Comparison of ENCODE assay signal across 8 cellular contexts in genomic region chr6:116217069-116217468, GRCh38. TPM values are rescaled to one million over a fixed set of nuclear protein-coding genes. Genes with fewer than 3 reads are reported as not detected.
A peak's percentile ranks its signal among the peaks of the same experiment; 100 is the strongest.
DNase-seq lines count a peak whose midpoint lies in the region; ATAC-seq and TF ChIP-seq lines count a peak whose summit lies in the region.

No MANE protein-coding gene starts in this region.

- H3K4me3 Mint-ChIP-seq in T-cell, result no peak overlapping the region
- no peak overlapping the region for H3K4me3 Mint-ChIP-seq in progenitor cell of endocrine pancreas (ENCODE audit: low read depth)

- H3K9me3 Mint-ChIP-seq in T-cell, result no peaks in the 10 kb centered on the region
- no peaks in the 10 kb centered on the region for H3K9me3 Mint-ChIP-seq in progenitor cell of endocrine pancreas (ENCODE audit: low read depth)

- peak; percentile 65 for ATAC-seq in Right ventricle myocardium inferior
- ATAC-seq in T-cell (replicated peaks in 1 of 4), result peak in 3 of 4 experiments; percentile 48 to 59 (median 54)
- no peak for ATAC-seq in GM19328 (IDR thresholded peaks at IDR 0.05; ENCODE audit: unreplicated experiment)

- H3K27ac Mint-ChIP-seq in T-cell (peak overlapping the region; percentile 19 to 66), progenitor cell of endocrine pancreas (peak overlapping the region; percentile 91)

- CTCF ChIA-PET in T-cell (lab: Charles Lee), result interaction anchor here (0.6 to 2.6 kb wide), 25 partner anchors 9 to 630 kb away, joined by 3 to 11 read pairs (median 4); partner anchors contain the start of genes TSPYL1 (in 1 of the 2) and TSPYL4 (in 1 of the 2)

- H3K4me3 ChIP-seq in foreskin fibroblast (ENCODE audit: low read depth in 1 of 2, low read length in 2 of 2), result no peak overlapping the region

- intact Hi-C loops in Right ventricle myocardium inferior (cut with DNase I) (loop anchor here (5.0 to 10.0 kb wide), 4 partner anchors 35 to 318 kb away; partner anchors contain the start of genes NT5DC1 and TSPYL4), cardiac septum (cut with DNase I) (loop anchor here (5.0 to 10.0 kb wide), 2 partner anchors 60 to 318 kb away; partner anchors contain the start of gene TSPYL1)

- no peaks in the 10 kb centered on the region for H3K27me3 Mint-ChIP-seq in T-cell
- no peaks in the 10 kb centered on the region for H3K27me3 Mint-ChIP-seq in progenitor cell of endocrine pancreas

- peak; percentile 38 for TF ChIP-seq CTCF in foreskin fibroblast (IDR thresholded peaks at IDR 0.05; ENCODE audit: low read depth, low read length)
- peak; percentile 63 for TF ChIP-seq CTCF in progenitor cell of endocrine pancreas (IDR thresholded peaks at IDR 0.05; ENCODE audit: unreplicated experiment)

- POLR2A ChIA-PET in T-cell (lab: Charles Lee), result interaction anchor here in 1 of 2 donors (0.6 to 1.1 kb wide), 4 partner anchors 37 to 449 kb away, joined by 3 to 5 read pairs (median 3); partner anchors contain the start of gene TSPYL4

- H3K36me3 Mint-ChIP-seq in T-cell (peaks cover 10% of the 10 kb centered on the region), progenitor cell of endocrine pancreas (ENCODE audit: insufficient read depth) (no peaks in the 10 kb centered on the region)

- DNase-seq in Right ventricle myocardium inferior (ENCODE audit: missing footprints) (no peak), cardiac septum (ENCODE audit: low spot score) (no peak), HT1080 (ENCODE audit: low read depth) (peak; percentile 44), T-cell (no peak), foreskin fibroblast (peak in 1 of 2 donors; percentile 64), progenitor cell of endocrine pancreas (ENCODE audit: low spot score, unreplicated experiment) (no peak)
- no peak for DNase-seq in activated CD4-positive, CD25-positive, alpha-beta regulatory T cell (lab: John Stamatoyannopoulos, UW)

- H3K4me1 Mint-ChIP-seq in T-cell (peaks cover 5 to 9% (median 6%) of the 10 kb centered on the region in 3 donors), progenitor cell of endocrine pancreas (ENCODE audit: low read depth) (peaks cover 4% of the 10 kb centered on the region)

RNA-seq across cellular contexts. Expression of gene TSPYL4, which starts 36.8 kb away (rescaled TPM):
- 27.4 TPM for total RNA-seq in Right ventricle myocardium inferior
- total RNA-seq in cardiac septum, result 29.7 TPM
- total RNA-seq in HT1080 (2014; rRNA removed; shearing (Covaris generic)), result 8.4 and 10.4 TPM in 2 replicates
- polyA plus RNA-seq in HT1080 (2015; cell fraction: cytosol; rRNA removed), result 10.6 and 11.3 TPM in 2 replicates
- polyA plus RNA-seq in HT1080 (2015; cell fraction: nucleus; rRNA removed), result 25.1 and 30.8 TPM in 2 replicates
- total RNA-seq in T-cell, result 10 to 100 TPM; 18.6 to 60.2 (median 22.4) TPM
- total RNA-seq in progenitor cell of endocrine pancreas, result 69.0 and 72.1 TPM in 2 replicates
